Comparison of ENCODE assay signal across 29 cellular contexts in genomic region chr2:146080925-146081324, GRCh38.
"Had no signal": no experiment of that assay in that cellular context is flagged by ENCODE, and none has a peak within 500 bp of the region (broad histone marks: within the 10 kb centered on the region; RNA-seq: fewer than 3 reads in every experiment).

No MANE protein-coding gene starts in this region.

- H3K9ac ChIP-seq: parathyroid adenoma had no signal

- H3K27me3 ChIP-seq: neutrophil, spleen, suprapubic skin, testis, tibial artery, transverse colon, upper lobe of right lung had no signal

- H3K4me2 ChIP-seq: smooth muscle cell had no signal

- H3K4me3 ChIP-seq: psoas muscle, skin epidermis, smooth muscle cell, spleen, suprapubic skin, testis, tibial artery, transverse colon, upper lobe of right lung, uterus had no signal

- H3K9me3 ChIP-seq: neutrophil, psoas muscle, suprapubic skin, testis, tibial artery, transverse colon, upper lobe of right lung, uterus had no signal

- H3K79me2 ChIP-seq: parathyroid adenoma had no signal

- H3K27ac ChIP-seq: neutrophil, parathyroid adenoma, psoas muscle, skin epidermis, spleen, suprapubic skin, testis, tibial artery, transverse colon, upper lobe of right lung, uterus had no signal

- ATAC-seq: naive thymus-derived CD8-positive, alpha-beta T cell; natural killer cell treated with Interleukin-12 subunit alpha and Interleukin-12 subunit beta and Interleukin-15 and Interleukin-18, amount 100 ng/mL, for 72 hours; psoas muscle; right cardiac atrium; sciatic nerve; stimulated activated memory B cell treated with anti-CD40 and anti-IgM and Interleukin-4, amounts not matched to agents 10 μg/mL and 1 μg/mL and 100 μg/mL, for 72 hours; stimulated activated naive CD8-positive, alpha-beta T cell treated with anti-CD3 and anti-CD28 coated beads, Interleukin-15, amount 100 ng/mL, for 72 hours; stimulated activated naive CD8-positive, alpha-beta T cell treated with anti-CD3 and anti-CD28 coated beads, Interleukin-15, Interleukin-2, amounts not matched to agents 100 U/mL and 50 U/mL, for 24 hours; upper lobe of right lung had no signal

- H3K36me3 ChIP-seq: neutrophil, spleen, suprapubic skin, tibial artery, transverse colon, upper lobe of right lung, uterus had no signal

- H3K4me1 ChIP-seq: parathyroid adenoma, psoas muscle, spleen, suprapubic skin, testis, tibial artery, transverse colon, upper lobe of right lung, uterus had no signal

- H2AFZ ChIP-seq: parathyroid adenoma had no signal

- DNase-seq: naive thymus-derived CD8-positive, alpha-beta T cell; nephron progenitor cell; nucleus accumbens; posterior cingulate gyrus; psoas muscle; right cardiac atrium; spleen; stimulated activated CD4-positive, alpha-beta T cell treated with anti-CD3 and anti-CD28 coated beads, Interleukin-12 subunit alpha, Interleukin-12 subunit beta, amount 100 ng/mL, for 4 hours; stimulated activated CD4-positive, alpha-beta T cell treated with anti-CD3 and anti-CD28 coated beads, Interleukin-1b, Interleukin-23, amount 100 ng/mL, for 48 hours; stimulated activated CD4-positive, alpha-beta T cell treated with anti-CD3 and anti-CD28 coated beads, Interleukin-4, amount 100 ng/mL, for 1 hour; stimulated activated CD4-positive, alpha-beta T cell treated with anti-CD3 and anti-CD28 coated beads, Interleukin-4, amount 100 ng/mL, for 4 hours; stimulated activated CD8-positive, alpha-beta memory T cell treated with anti-CD3 and anti-CD28 coated beads, Interleukin-4, amount 100 ng/mL, for 48 hours; stimulated activated naive CD4-positive, alpha-beta T cell; stimulated activated naive CD8-positive, alpha-beta T cell treated with anti-CD3 and anti-CD28 coated beads, Interleukin-15, amount 100 ng/mL, for 72 hours; stimulated activated naive CD8-positive, alpha-beta T cell treated with anti-CD3 and anti-CD28 coated beads, Interleukin-15, Interleukin-2, amounts not matched to agents 100 U/mL and 50 U/mL, for 24 hours; substantia nigra; testis; tibial artery; transverse colon; upper lobe of right lung; uterus had no signal
